ENCODE assay signal across 21 cellular contexts in genomic region chr2:19226871-19227270, GRCh38.
"Had no signal": no experiment of that assay in that cellular context is flagged by ENCODE, and none has a peak within 500 bp of the region (broad histone marks: within the 10 kb centered on the region; RNA-seq: fewer than 3 reads in every experiment).

No MANE protein-coding gene starts in this region.

- H3K4me3 ChIP-seq: hepatocyte, left ventricle myocardium inferior, lower lobe of right lung, ovary, suprapubic skin, thyroid gland, upper lobe of left lung had no signal

- H3K4me2 ChIP-seq: hepatocyte had no signal

- ATAC-seq: effector memory CD8-positive, alpha-beta T cell; lower lobe of right lung; natural killer cell; stimulated activated naive CD8-positive, alpha-beta T cell treated with anti-CD3 and anti-CD28 coated beads, Interleukin-15, Interleukin-2, amounts not matched to agents 100 U/mL and 50 U/mL, for 24 hours had no signal

- H3K36me3 Mint-ChIP-seq: memory B cell, mesothelial cell of epicardium, natural killer cell had no signal

- H2AFZ ChIP-seq: hepatocyte had no signal

- H3K27ac Mint-ChIP-seq: dendritic cell treated with granulocyte-macrophage colony-stimulating factor and Interleukin-4, amounts not matched to agents 40 ng/mL and 50 ng/mL, for 4 days; effector memory CD8-positive, alpha-beta T cell; memory B cell; mesothelial cell of epicardium; natural killer cell had no signal

- H3K79me2 ChIP-seq: hepatocyte had no signal

- H3K9me3 Mint-ChIP-seq: dendritic cell treated with granulocyte-macrophage colony-stimulating factor and Interleukin-4, amounts not matched to agents 40 ng/mL and 50 ng/mL, for 4 days; effector memory CD8-positive, alpha-beta T cell; memory B cell; mesothelial cell of epicardium; neural crest cell had no signal

- FAIRE-seq: colon, kidney, small intestine had no signal

- H3K4me1 ChIP-seq: lower lobe of right lung, thyroid gland, upper lobe of left lung had no signal

- H3K4me3 Mint-ChIP-seq: dendritic cell treated with granulocyte-macrophage colony-stimulating factor and Interleukin-4, amounts not matched to agents 40 ng/mL and 50 ng/mL, for 4 days; effector memory CD8-positive, alpha-beta T cell; memory B cell; mesothelial cell of epicardium; natural killer cell; neural crest cell had no signal

- H3K4me1 Mint-ChIP-seq: memory B cell, natural killer cell had no signal

- H3K27me3 ChIP-seq: foreskin keratinocyte, hepatocyte, ovary, suprapubic skin, thyroid gland, upper lobe of left lung had no signal

- DNase-seq: effector memory CD8-positive, alpha-beta T cell; kidney; left cardiac atrium; left ventricle myocardium inferior; lower lobe of right lung; natural killer cell; ovary; right cardiac atrium; small intestine; stimulated activated CD4-positive, alpha-beta T cell treated with anti-CD3 and anti-CD28 coated beads, Interleukin-12 subunit alpha, Interleukin-12 subunit beta, amount 100 ng/mL, for 4 hours; stimulated activated naive CD8-positive, alpha-beta T cell treated with anti-CD3 and anti-CD28 coated beads, Interleukin-15, Interleukin-2, amounts not matched to agents 100 U/mL and 50 U/mL, for 24 hours; thyroid gland; upper lobe of left lung had no signal

- H3K9me3 ChIP-seq: left ventricle myocardium inferior, lower lobe of right lung, ovary, suprapubic skin, thyroid gland, upper lobe of left lung had no signal

- H3K27ac ChIP-seq: foreskin keratinocyte, hepatocyte, left ventricle myocardium inferior, lower lobe of right lung, ovary, suprapubic skin, thyroid gland, upper lobe of left lung had no signal

- H3K36me3 ChIP-seq: left ventricle myocardium inferior, lower lobe of right lung, ovary, suprapubic skin, thyroid gland, upper lobe of left lung had no signal
